Comparison of ENCODE assay signal across 17 cellular contexts in the genomic region with DNA sequence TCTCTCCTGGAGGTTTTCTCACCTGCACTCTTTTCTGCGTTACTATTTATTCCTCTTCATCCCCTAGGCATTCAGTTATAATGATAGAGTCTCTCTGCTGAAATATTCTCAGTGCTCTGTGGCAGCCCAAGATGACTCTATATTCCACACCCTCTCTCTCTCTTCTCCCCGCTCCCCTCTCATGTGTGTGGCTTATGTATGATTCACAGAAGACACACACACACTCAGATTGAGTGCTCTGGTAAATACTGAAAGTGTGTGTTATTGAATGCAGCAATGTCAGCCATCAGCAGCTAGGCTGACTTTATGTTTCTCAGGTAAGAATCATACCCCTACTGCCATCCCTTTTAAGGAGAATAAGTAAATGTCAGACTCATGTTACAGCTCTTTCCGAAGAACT.
"Had no signal": no experiment of that assay in that cellular context is flagged by ENCODE, and none has a peak within 500 bp of the region (broad histone marks: within the 10 kb centered on the region; RNA-seq: fewer than 3 reads in every experiment).

No MANE protein-coding gene starts in this region.

- H3K4me3 ChIP-seq: body of pancreas, lung, right atrium auricular region, SK-N-MC, smooth muscle cell had no signal

- H3K4me1 ChIP-seq: body of pancreas, right atrium auricular region had no signal

- H3K9me3 ChIP-seq: body of pancreas, neutrophil, right atrium auricular region had no signal

- H3K4me2 ChIP-seq: smooth muscle cell had no signal

- ATAC-seq: body of pancreas; naive thymus-derived CD4-positive, alpha-beta T cell; stimulated activated naive B cell treated with anti-CD40 and anti-IgM and Interleukin-4, amounts not matched to agents 10 μg/mL and 1 μg/mL and 100 μg/mL, for 72 hours; T-cell had no signal

- DNase-seq: activated CD4-positive, alpha-beta T cell treated with anti-CD3 and anti-CD28 coated beads, Interleukin-2, amount 10 ng/mL, durations not matched to agents 7 days and 5 days; activated naive CD4-positive, alpha-beta T cell treated with anti-CD3 and anti-CD28 coated beads for 36 hours; amniotic stem cell; body of pancreas; cortex of kidney; effector CD8-positive, alpha-beta T cell; hippocampal formation; naive thymus-derived CD4-positive, alpha-beta T cell; stimulated activated naive B cell treated with anti-CD40 and anti-IgM and Interleukin-4, amounts not matched to agents 10 μg/mL and 1 μg/mL and 100 μg/mL, for 72 hours; T-cell; T1000 had no signal

- H3K27ac ChIP-seq: body of pancreas, neutrophil, right atrium auricular region, SK-N-MC, VCaP had no signal

- H3K36me3 ChIP-seq: neutrophil, right atrium auricular region had no signal

- H3K27me3 ChIP-seq: body of pancreas, neutrophil, right atrium auricular region had no signal
